ENCODE assay signal across 9 cellular contexts in genomic region chr14:34930591-34931069, GRCh38. TPM values are rescaled to one million over a fixed set of nuclear protein-coding genes. Genes with fewer than 3 reads are reported as not detected.
DNase-seq lines count a peak whose midpoint lies in the region; ATAC-seq, FAIRE-seq and TF ChIP-seq lines count a peak whose summit lies in the region.
"Had no signal": no experiment of that assay in that cellular context is flagged by ENCODE, and none has a peak within 500 bp of the region (broad histone marks: within the 10 kb centered on the region; RNA-seq: fewer than 3 reads in every experiment).

No MANE protein-coding gene starts in this region.

- intact Hi-C loops in CD4-positive, alpha-beta memory T cell (cut with micrococcal nuclease), result loop anchor here (1.0 to 2.0 kb wide), 4 partner anchors 52 to 192 kb away; partner anchors contain the start of genes FAM177A1, PRORP and SRP54
- intact Hi-C loops in ascending aorta (cut with DNase I), result no loop called here

- no peak for TF ChIP-seq CTCF in ascending aorta (IDR thresholded peaks at IDR 0.05)

- POLR2A ChIA-PET in CD4-positive, alpha-beta memory T cell (lab: Charles Lee; ENCODE audit: partially characterized antibody), result interaction anchor here (0.5 to 1.9 kb wide), 13 partner anchors 16 to 486 kb away, joined by 3 to 57 read pairs (median 5); partner anchors contain the start of genes BAZ1A, FAM177A1, NFKBIA and SRP54

- H3K4me3 Mint-ChIP-seq in CD4-positive, alpha-beta memory T cell, result peak overlapping the region; percentile 66 to 88 (median 80)

- peaks cover 22 to 37% (median 30%) of the 10 kb centered on the region in 4 donors for H3K4me1 Mint-ChIP-seq in CD4-positive, alpha-beta memory T cell

- no peaks in the 10 kb centered on the region for H3K27me3 Mint-ChIP-seq in CD4-positive, alpha-beta memory T cell

- CTCF ChIA-PET in CD4-positive, alpha-beta memory T cell (lab: Charles Lee; ENCODE audit: partially characterized antibody), result interaction anchor here (1.3 to 1.7 kb wide), 3 partner anchors 29 to 56 kb away, joined by 3 to 5 read pairs (median 3); partner anchors contain the start of gene BAZ1A

- peaks cover 1 to 4% of the 10 kb centered on the region in 2 donors for H3K36me3 Mint-ChIP-seq in CD4-positive, alpha-beta memory T cell

- peak; percentile 55 for ATAC-seq in HG03342 (IDR thresholded peaks at IDR 0.05; ENCODE audit: unreplicated experiment)

- peak; percentile 87 for FAIRE-seq in GM19239 (lab: Jason Lieb, UNC)

- H3K9me3 ChIP-seq in CD4-positive, alpha-beta memory T cell (ENCODE audit: control insufficient read depth in 1 of 2, low read length in 2 of 2), result no peaks in the 10 kb centered on the region
- no peaks in the 10 kb centered on the region for H3K9me3 ChIP-seq in ascending aorta

- H3K27ac ChIP-seq in CD4-positive, alpha-beta memory T cell (ENCODE audit: low read depth, low read length), result peak overlapping the region; percentile 79
- no peak overlapping the region for H3K27ac ChIP-seq in ascending aorta

- peak overlapping the region; percentile 90 to 100 (median 98) for H3K27ac Mint-ChIP-seq in CD4-positive, alpha-beta memory T cell

- peaks cover 0 to 2% (median 0%) of the 10 kb centered on the region in 8 donors for H3K9me3 Mint-ChIP-seq in CD4-positive, alpha-beta memory T cell

- H3K36me3 ChIP-seq in CD4-positive, alpha-beta memory T cell (ENCODE audit: insufficient read depth, low read length), result no peaks in the 10 kb centered on the region
- H3K36me3 ChIP-seq in ascending aorta (no peaks in the 10 kb centered on the region), H7 (replicated peaks; ENCODE audit: control insufficient read depth, insufficient read depth, low read length) (no peaks in the 10 kb centered on the region)

- H3K4me1 ChIP-seq in CD4-positive, alpha-beta memory T cell (ENCODE audit: insufficient read depth, low read length), result peaks cover 34% of the 10 kb centered on the region
- H3K4me1 ChIP-seq in ascending aorta, result no peaks in the 10 kb centered on the region

- DNase-seq in CD4-positive, alpha-beta memory T cell, result peak; percentile 64 to 71 (median 66)
- DNase-seq in GM19239 (ENCODE audit: insufficient read length, low spot score) (peak; percentile 24), dermis blood vessel endothelial cell (peak; percentile 51), NCI-H526 (lab: John Stamatoyannopoulos, UW) (no peak), ascending aorta (ENCODE audit: low spot score in 2 of 2) (no peak), H7 (no peak), SHP77 (lab: John Stamatoyannopoulos, UW) (no peak)
- DNase-seq: trophoblast cell had no signal

- H3K4me3 ChIP-seq in CD4-positive, alpha-beta memory T cell (ENCODE audit: low read length in 2 of 2), result peak overlapping the region in 1 of 2 donors; percentile 53
- H3K4me3 ChIP-seq in ascending aorta, result no peak overlapping the region
- no peak overlapping the region for H3K4me3 ChIP-seq in H7 (ENCODE audit: insufficient read depth, low read depth, low read length)

- no peaks in the 10 kb centered on the region for H3K27me3 ChIP-seq in CD4-positive, alpha-beta memory T cell (ENCODE audit: insufficient read depth, low read length)
- no peaks in the 10 kb centered on the region for H3K27me3 ChIP-seq in ascending aorta
- no peaks in the 10 kb centered on the region for H3K27me3 ChIP-seq in H7 (ENCODE audit: control insufficient read depth, insufficient read depth, low read length)

RNA-seq across cellular contexts. Expression of gene SRP54, which starts 52.2 kb away (rescaled TPM):
- 10 to 100 TPM; 59.8 to 62.7 TPM for total RNA-seq in CD4-positive, alpha-beta memory T cell
- 10 to 100 TPM; 31.6 to 49.2 TPM for polyA plus RNA-seq in CD4-positive, alpha-beta memory T cell
- total RNA-seq in dermis blood vessel endothelial cell (85.6 and 89.0 TPM in 2 replicates), ascending aorta (87.7 TPM)
- total RNA-seq in H7 (2014; rRNA removed; shearing (Covaris generic)), result 55.8 and 76.6 TPM in 2 replicates

RNA-seq across cellular contexts. Expression of gene BAZ1A, which starts 55.5 kb away (rescaled TPM):
- total RNA-seq in CD4-positive, alpha-beta memory T cell, result 10 to 100 TPM; 54.1 to 56.4 TPM
- 10 to 100 TPM in 1 of 2 donors, 1 to 10 TPM in 1; 5.6 to 16.4 TPM for polyA plus RNA-seq in CD4-positive, alpha-beta memory T cell
- total RNA-seq in dermis blood vessel endothelial cell (54.8 and 76.5 TPM in 2 replicates), ascending aorta (11.2 TPM)
- total RNA-seq in H7 (2014; rRNA removed; shearing (Covaris generic)), result 31.4 and 51.1 TPM in 2 replicates

Comparison
In these comparisons a context has a peak if more than half of its experiments do, and no peak if none do; other contexts are left out.
1. DNase-seq: peak in CD4-positive, alpha-beta memory T cell (5 of 5), GM19239 (single experiment) and dermis blood vessel endothelial cell (single experiment); none in NCI-H526 (0 of 2), ascending aorta (0 of 2), H7 (single experiment) and SHP77 (0 of 2).